Comparison of ENCODE assay signal across 9 cellular contexts in genomic region chr7:50349963-50350944, GRCh38. TPM values are rescaled to one million over a fixed set of nuclear protein-coding genes. Genes with fewer than 3 reads are reported as not detected.
DNase-seq lines count a peak whose midpoint lies in the region; ATAC-seq and TF ChIP-seq lines count a peak whose summit lies in the region.
"Had no signal": no experiment of that assay in that cellular context is flagged by ENCODE, and none has a peak within 500 bp of the region (broad histone marks: within the 10 kb centered on the region; RNA-seq: fewer than 3 reads in every experiment).

No MANE protein-coding gene starts in this region.

- no peaks in the 10 kb centered on the region for H3K9me3 Mint-ChIP-seq in activated CD8-positive, alpha-beta T cell treated with anti-CD3 and anti-CD28 coated beads for 36 hours

- POLR2A ChIA-PET in activated CD8-positive, alpha-beta T cell treated with anti-CD3 and anti-CD28 coated beads for 36 hours (lab: Charles Lee), result interaction anchor here (0.8 to 40.7 kb wide), 19 partner anchors 2 to 204 kb away, joined by 3 to 1646 read pairs (median 4); partner anchors contain the start of gene IKZF1

- peak overlapping the region; percentile 42 for H3K4me3 Mint-ChIP-seq in activated CD8-positive, alpha-beta T cell treated with anti-CD3 and anti-CD28 coated beads for 36 hours

- intact Hi-C loops in activated CD8-positive, alpha-beta T cell treated with anti-CD3 and anti-CD28 coated beads for 36 hours (cut with micrococcal nuclease), result loop anchor here (5.0 kb wide), 3 partner anchors 43 to 143 kb away; no protein-coding TSS in a partner anchor

- H3K27ac ChIP-seq in skin epidermis, result peak overlapping the region in 15 of 21 experiments; percentile 2 to 92 (median 52)

- no peaks in the 10 kb centered on the region for H3K27me3 Mint-ChIP-seq in activated CD8-positive, alpha-beta T cell treated with anti-CD3 and anti-CD28 coated beads for 36 hours

- H3K4me3 ChIP-seq in skin epidermis, result no peak overlapping the region

- H3K4me1 Mint-ChIP-seq in activated CD8-positive, alpha-beta T cell treated with anti-CD3 and anti-CD28 coated beads for 36 hours (ENCODE audit: low read depth), result peaks cover 96% of the 10 kb centered on the region

- in situ Hi-C loops in KBM-7 (cut with MboI; ENCODE audit: low pct_unique_long_range_greater_than_20kb, low sequenced_read_pairs), result loop anchor here (10.0 kb wide), 1 partner anchor 135 kb away; no protein-coding TSS in a partner anchor

- ATAC-seq in GM19035 (IDR thresholded peaks at IDR 0.05; ENCODE audit: unreplicated experiment), result peak; percentile 76
- ATAC-seq in HG03108 (IDR thresholded peaks at IDR 0.05; ENCODE audit: unreplicated experiment), result peak; percentile 63
- peak; percentile 71 for ATAC-seq in activated CD8-positive, alpha-beta T cell treated with anti-CD3 and anti-CD28 coated beads for 36 hours

- peak; percentile 94 for DNase-seq in activated CD8-positive, alpha-beta T cell treated with anti-CD3 and anti-CD28 coated beads for 36 hours
- DNase-seq in NCI-H1048 (lab: John Stamatoyannopoulos, UW), result no peak
- DNase-seq in NCI-H1436 (lab: John Stamatoyannopoulos, UW), result no peak
- DNase-seq in kidney tubule cell (ENCODE audit: low spot score), result no peak
- no peak for DNase-seq in KBM-7

- no peak for TF ChIP-seq CTCF in activated CD8-positive, alpha-beta T cell treated with anti-CD3 and anti-CD28 coated beads for 36 hours (IDR thresholded peaks at IDR 0.05)

- peak overlapping the region; percentile 95 for H3K27ac Mint-ChIP-seq in activated CD8-positive, alpha-beta T cell treated with anti-CD3 and anti-CD28 coated beads for 36 hours

- CTCF ChIA-PET in activated CD8-positive, alpha-beta T cell treated with anti-CD3 and anti-CD28 coated beads for 36 hours (lab: Charles Lee), result interaction anchor here (0.7 to 5.0 kb wide), 14 partner anchors 8 to 144 kb away, joined by 3 to 36 read pairs (median 5); no protein-coding TSS in a partner anchor

- H3K36me3 Mint-ChIP-seq in activated CD8-positive, alpha-beta T cell treated with anti-CD3 and anti-CD28 coated beads for 36 hours (ENCODE audit: low read depth), result peaks cover 89% of the 10 kb centered on the region

RNA-seq across cellular contexts. Expression of gene IKZF1, which starts 45.7 kb away (rescaled TPM):
- total RNA-seq in activated CD8-positive, alpha-beta T cell treated with anti-CD3 and anti-CD28 coated beads for 36 hours, result 100 to 1,000 TPM; 277 to 295 TPM
- total RNA-seq: fibroblast of lung had no signal
